20 cellular contexts compared by ENCODE assay signal in the genomic region with DNA sequence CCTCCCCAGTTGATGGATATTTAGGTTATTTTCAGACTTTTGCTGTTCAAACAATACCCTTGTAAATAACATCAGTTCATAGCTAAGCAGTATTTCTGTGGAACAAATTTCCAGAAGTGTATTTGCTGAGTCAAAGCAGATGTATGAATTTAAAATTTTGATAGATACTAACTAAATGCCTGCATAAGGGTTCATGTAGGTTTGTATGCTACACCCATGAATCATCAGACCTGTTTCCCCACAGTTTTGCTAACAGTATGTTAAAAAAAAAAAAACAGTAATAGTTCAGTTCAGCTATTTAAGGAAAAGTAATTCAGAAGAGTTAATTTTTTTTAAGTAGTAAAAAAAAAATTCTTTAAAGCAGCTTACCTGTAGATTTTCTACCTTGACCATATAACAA.
"Had no signal": no experiment of that assay in that cellular context is flagged by ENCODE, and none has a peak within 500 bp of the region (broad histone marks: within the 10 kb centered on the region; RNA-seq: fewer than 3 reads in every experiment).

No MANE protein-coding gene starts in this region.

- H3K4me1 ChIP-seq: lower lobe of right lung, sigmoid colon, testis, uterus had no signal

- H3K36me3 Mint-ChIP-seq: activated naive CD8-positive, alpha-beta T cell treated with anti-CD3 and anti-CD28 coated beads for 36 hours; stimulated activated memory B cell treated with anti-CD40 and anti-IgM and Interleukin-4, amounts not matched to agents 10 μg/mL and 1 μg/mL and 100 μg/mL, for 72 hours had no signal

- H3K27ac Mint-ChIP-seq: activated naive CD8-positive, alpha-beta T cell treated with anti-CD3 and anti-CD28 coated beads for 36 hours; naive B cell; stimulated activated memory B cell treated with anti-CD40 and anti-IgM and Interleukin-4, amounts not matched to agents 10 μg/mL and 1 μg/mL and 100 μg/mL, for 72 hours; T-helper 17 cell had no signal

- DNase-seq: activated CD4-positive, alpha-beta T cell treated with anti-CD3 and anti-CD28 coated beads for 4 hours; activated CD4-positive, alpha-beta T cell treated with anti-CD3 and anti-CD28 coated beads, Interleukin-2, amount 50 U/mL, for 48 hours; activated CD4-positive, CD25-positive, alpha-beta regulatory T cell; activated naive CD4-positive, alpha-beta T cell treated with Interleukin-2 at 50 U/mL for 16 hours; activated naive CD8-positive, alpha-beta T cell treated with anti-CD3 and anti-CD28 coated beads for 36 hours; activated T-cell treated with anti-CD3 and anti-CD28 coated beads, Interleukin-2, amount 50 U/mL, for 48 hours; amygdala; effector CD4-positive, alpha-beta T cell; lower lobe of right lung; naive B cell; occipital lobe; sigmoid colon; stimulated activated CD4-positive, alpha-beta T cell treated with anti-CD3 and anti-CD28 coated beads, Interleukin-15, amount 100 ng/mL, for 24 hours; T-helper 17 cell; testis; uterus had no signal

- H3K36me3 ChIP-seq: cardiac muscle cell, lower lobe of right lung, sigmoid colon, uterus had no signal

- H3K27me3 Mint-ChIP-seq: activated naive CD8-positive, alpha-beta T cell treated with anti-CD3 and anti-CD28 coated beads for 36 hours; naive B cell; stimulated activated memory B cell treated with anti-CD40 and anti-IgM and Interleukin-4, amounts not matched to agents 10 μg/mL and 1 μg/mL and 100 μg/mL, for 72 hours; T-helper 17 cell had no signal

- H3K4me3 Mint-ChIP-seq: activated naive CD8-positive, alpha-beta T cell treated with anti-CD3 and anti-CD28 coated beads for 36 hours; naive B cell; stimulated activated memory B cell treated with anti-CD40 and anti-IgM and Interleukin-4, amounts not matched to agents 10 μg/mL and 1 μg/mL and 100 μg/mL, for 72 hours; T-helper 17 cell had no signal

- H3K27ac ChIP-seq: cardiac muscle cell, lower lobe of right lung, sigmoid colon, testis, uterus had no signal

- H3K27me3 ChIP-seq: cardiac muscle cell, sigmoid colon, testis, uterus had no signal

- ATAC-seq: left lobe of liver; lower lobe of right lung; stimulated activated memory B cell treated with anti-CD40 and anti-IgM and Interleukin-4, amounts not matched to agents 10 μg/mL and 1 μg/mL and 100 μg/mL, for 72 hours; T-helper 17 cell had no signal

- H3K4me1 Mint-ChIP-seq: activated naive CD8-positive, alpha-beta T cell treated with anti-CD3 and anti-CD28 coated beads for 36 hours; naive B cell; stimulated activated memory B cell treated with anti-CD40 and anti-IgM and Interleukin-4, amounts not matched to agents 10 μg/mL and 1 μg/mL and 100 μg/mL, for 72 hours; T-helper 17 cell had no signal

- H3K9me3 ChIP-seq: sigmoid colon, testis, uterus had no signal

- H3K4me3 ChIP-seq: cardiac muscle cell, lower lobe of right lung, sigmoid colon, smooth muscle cell, testis, uterus had no signal
